20 cellular contexts compared by ENCODE assay signal in genomic region chr7:101846800-101847538, GRCh38. TPM values are rescaled to one million over a fixed set of nuclear protein-coding genes. Genes with fewer than 3 reads are reported as not detected.
DNase-seq lines count a peak whose midpoint lies in the region; ATAC-seq, FAIRE-seq and TF ChIP-seq lines count a peak whose summit lies in the region.
"Had no signal": no experiment of that assay in that cellular context is flagged by ENCODE, and none has a peak within 500 bp of the region (broad histone marks: within the 10 kb centered on the region; RNA-seq: fewer than 3 reads in every experiment).

No MANE protein-coding gene starts in this region.

- no peak for TF ChIP-seq EP300 in HepG2 (IDR thresholded peaks at IDR 0.05; ENCODE audit: low read depth in 2 of 2, low read length in 2 of 2)
- no peak for TF ChIP-seq EP300 in HepG2 (CRISPR knock-in tag; IDR thresholded peaks at IDR 0.05; ENCODE audit: borderline replicate concordance)

- ATAC-seq in HepG2, result no peak
- no peak for ATAC-seq in right lobe of liver
- ATAC-seq: CD8-positive, alpha-beta T cell; GM23338 had no signal

- WGBS in HepG2 (ENCODE audit: low lambda C conversion rate), result 98% methylated on average over 9 of the region's 11 CpGs
- WGBS in right lobe of liver (ENCODE audit: insufficient coverage, low coverage, low lambda C conversion rate, missing lambda C conversion rate), result 75% methylated on average over 5 of the region's 11 CpGs

- H3K9me3 Mint-ChIP-seq in chondrocyte (ENCODE audit: low read depth), result peaks cover 15% of the 10 kb centered on the region

- H3K4me3 ChIP-seq in HepG2 (replicated peaks in 1 of 3; ENCODE audit: insufficient read depth in 1 of 3, low read depth in 2 of 3, low read length in 3 of 3) (no peak overlapping the region), right lobe of liver (no peak overlapping the region)
- H3K4me3 ChIP-seq: BLaER1, GM23338 had no signal

- no TSS peak for BruUV-seq in HepG2 (replicated peaks; lab: Mats Ljungman, UMichigan)

- H3K27ac ChIP-seq in HepG2 (ENCODE audit: extremely low read length, insufficient read depth, low read length) (no peak overlapping the region), right lobe of liver (no peak overlapping the region)
- H3K27ac ChIP-seq: 22Rv1, BLaER1, HL-60 had no signal

- H3K27me3 Mint-ChIP-seq in chondrocyte (ENCODE audit: low read depth), result no peaks in the 10 kb centered on the region
- H3K27me3 Mint-ChIP-seq: IgD-negative memory B cell had no signal

- POLR2A ChIA-PET in HepG2 (lab: Yijun Ruan, JAX), result interaction anchor here (1.2 kb wide), 1 partner anchor 10 kb away, joined by 4 read pairs; no protein-coding TSS in a partner anchor

- peaks cover 12% of the 10 kb centered on the region for H3K36me3 Mint-ChIP-seq in chondrocyte (ENCODE audit: low read depth)

- no peak for TF ChIP-seq POLR2A in HepG2 (IDR thresholded peaks at IDR 0.05; ENCODE audit: insufficient read depth in 1 of 2, low read depth in 2 of 2, low read length in 2 of 2)
- TF ChIP-seq POLR2A in right lobe of liver (IDR thresholded peaks at IDR 0.05), result no peak

- no peaks in the 10 kb centered on the region; a peak in 1 of 5 replicates for H3K36me3 ChIP-seq in HepG2 (replicated peaks in 1 of 2; ENCODE audit: control insufficient read depth in 1 of 2, insufficient read depth in 2 of 2, low read length in 2 of 2)
- no peaks in the 10 kb centered on the region for H3K36me3 ChIP-seq in right lobe of liver

- TF ChIP-seq CTCF in HepG2 (CRISPR knock-in tag; IDR thresholded peaks at IDR 0.05), result no peak
- TF ChIP-seq CTCF in right lobe of liver (IDR thresholded peaks at IDR 0.05), result no peak
- TF ChIP-seq CTCF in chondrocyte (IDR thresholded peaks at IDR 0.05), result no peak

- H3K4me1 ChIP-seq in HepG2 (ENCODE audit: insufficient read depth, low read length) (no peaks in the 10 kb centered on the region), right lobe of liver (no peaks in the 10 kb centered on the region)

- H3K79me2 ChIP-seq in HepG2 (ENCODE audit: insufficient read depth, low read length), result peaks cover 93% of the 10 kb centered on the region

- no peak for FAIRE-seq in HepG2 (lab: Jason Lieb, UNC)
- FAIRE-seq: D721Med, H54, HTR-8/SVneo had no signal

- intact Hi-C loops in HepG2 (cut with micrococcal nuclease; ENCODE audit: unreplicated experiment) (no loop called here), right lobe of liver (cut with DNase I) (no loop called here), posterior vena cava (cut with DNase I) (no loop called here)

- no peak for TF ChIP-seq RAD21 in HepG2 (CRISPR knock-in tag; IDR thresholded peaks at IDR 0.05)

- H3K4me1 Mint-ChIP-seq in chondrocyte (ENCODE audit: low read depth), result peaks cover 10% of the 10 kb centered on the region

- H4K20me1 ChIP-seq in HepG2 (ENCODE audit: insufficient read depth, low read length), result peaks cover 8% of the 10 kb centered on the region; the same call in 1 of the 2 replicates

- no peak overlapping the region for H3K4me2 ChIP-seq in HepG2 (ENCODE audit: low read depth, low read length)
- H3K4me2 ChIP-seq: BLaER1, GM23338 had no signal

- H3K27me3 ChIP-seq in HepG2 (ENCODE audit: control insufficient read depth in 1 of 2, insufficient read depth in 2 of 2, low read length in 2 of 2) (no peaks in the 10 kb centered on the region), right lobe of liver (no peaks in the 10 kb centered on the region)
- H3K27me3 ChIP-seq: BLaER1 had no signal

- DNase-seq in HepG2 (ENCODE audit: low spot score), result no peak
- no peak for DNase-seq in right lobe of liver
- DNase-seq in chondrocyte (ENCODE audit: low spot score), result peak; percentile 33
- DNase-seq in posterior vena cava (ENCODE audit: low spot score), result peak; percentile 8
- no peak for DNase-seq in COLO668 (lab: John Stamatoyannopoulos, UW; ENCODE audit: unreplicated experiment)
- DNase-seq in HT-29 (ENCODE audit: low spot score), result no peak
- DNase-seq in NAMALWA (ENCODE audit: low spot score), result no peak
- DNase-seq: CD8-positive, alpha-beta T cell; COR-L47; GDM1; HCEC 1CT; KG1 had no signal

- in situ Hi-C loops in HepG2 (cut with HindIII; ENCODE audit: extremely low pct_ligation_motif_present, low pct_unique_long_range_greater_than_20kb), result no loop called here

- H3K9me3 ChIP-seq in HepG2 (ENCODE audit: low read length), result peaks cover 6% of the 10 kb centered on the region
- peaks cover 0 to 9% (median 0%) of the 10 kb centered on the region in 4 donors for H3K9me3 ChIP-seq in right lobe of liver

- H3K27ac Mint-ChIP-seq in chondrocyte (ENCODE audit: unreplicated experiment), result no peak overlapping the region
- H3K27ac Mint-ChIP-seq: CD8-positive, alpha-beta T cell; GM23338; IgD-negative memory B cell had no signal

- no peak overlapping the region for H2AFZ ChIP-seq in HepG2 (ENCODE audit: low read length)
- H2AFZ ChIP-seq: GM23338 had no signal

- no peak overlapping the region for H3K9ac ChIP-seq in HepG2 (ENCODE audit: insufficient read depth, low read depth, low read length)
- H3K9ac ChIP-seq: BLaER1 had no signal

- CTCF ChIA-PET in HepG2 (lab: Yijun Ruan, JAX; ENCODE audit: low intra/inter-chr PET ratio, low total read pairs), result no interaction called here

- no peak overlapping the region for H3K4me3 Mint-ChIP-seq in chondrocyte (ENCODE audit: unreplicated experiment)
- H3K4me3 Mint-ChIP-seq: CD8-positive, alpha-beta T cell; GM23338; IgD-negative memory B cell had no signal

TF ChIP-seq in HepG2, 621 proteins besides CTCF, POLR2A, EP300 and RAD21:
- TF ChIP-seq, protein P1, sequence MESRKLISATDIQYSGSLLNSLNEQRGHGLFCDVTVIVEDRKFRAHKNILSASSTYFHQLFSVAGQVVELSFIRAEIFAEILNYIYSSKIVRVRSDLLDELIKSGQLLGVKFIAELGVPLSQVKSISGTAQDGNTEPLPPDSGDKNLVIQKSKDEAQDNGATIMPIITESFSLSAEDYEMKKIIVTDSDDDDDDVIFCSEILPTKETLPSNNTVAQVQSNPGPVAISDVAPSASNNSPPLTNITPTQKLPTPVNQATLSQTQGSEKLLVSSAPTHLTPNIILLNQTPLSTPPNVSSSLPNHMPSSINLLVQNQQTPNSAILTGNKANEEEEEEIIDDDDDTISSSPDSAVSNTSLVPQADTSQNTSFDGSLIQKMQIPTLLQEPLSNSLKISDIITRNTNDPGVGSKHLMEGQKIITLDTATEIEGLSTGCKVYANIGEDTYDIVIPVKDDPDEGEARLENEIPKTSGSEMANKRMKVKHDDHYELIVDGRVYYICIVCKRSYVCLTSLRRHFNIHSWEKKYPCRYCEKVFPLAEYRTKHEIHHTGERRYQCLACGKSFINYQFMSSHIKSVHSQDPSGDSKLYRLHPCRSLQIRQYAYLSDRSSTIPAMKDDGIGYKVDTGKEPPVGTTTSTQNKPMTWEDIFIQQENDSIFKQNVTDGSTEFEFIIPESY (CRISPR knock-in tag; IDR thresholded peaks at IDR 0.05), result peak; percentile 69; the same call in 1 of the 2 replicates
- TF ChIP-seq ZFYVE20 (CRISPR knock-in tag; IDR thresholded peaks at IDR 0.05; ENCODE audit: borderline replicate concordance, low read depth) (no peak), WIZ (CRISPR knock-in tag; IDR thresholded peaks at IDR 0.05) (no peak), ZBTB3 (CRISPR knock-in tag; IDR thresholded peaks at IDR 0.05; ENCODE audit: borderline replicate concordance, low read depth) (no peak), RBM22 (optimal IDR thresholded peaks at IDR 0.05; ENCODE audit: low read length) (peak; percentile 24)
TF ChIP-seq in HepG2: peak in this region for 2.

RNA-seq across cellular contexts. Expression of gene CUX1, which starts 29.5 kb away (rescaled TPM):
- 13.7 and 21.7 TPM in 2 replicates for total RNA-seq in HepG2 (2016; rRNA removed; fragmentation: Illumina TruSeq; extraction: Trizol)
- total RNA-seq in HepG2 (2016; cell fraction: cytosol; rRNA removed; fragmentation: Illumina TruSeq; extraction: Trizol; ENCODE audit: low read depth), result 11.4 and 13.0 TPM in 2 replicates
- total RNA-seq in HepG2 (2016; cell fraction: insoluble cytoplasmic fraction; rRNA removed; fragmentation: Illumina TruSeq; extraction: Trizol), result 13.2 and 19.0 TPM in 2 replicates
- 12.9 and 17.8 TPM in 2 replicates for total RNA-seq in HepG2 (2016; cell fraction: membrane; rRNA removed; fragmentation: Illumina TruSeq; extraction: Trizol)
- total RNA-seq in HepG2 (2016; cell fraction: nucleus; rRNA removed; fragmentation: Illumina TruSeq; extraction: Trizol), result 34.3 and 34.4 TPM in 2 replicates
- polyA plus RNA-seq in HepG2 (2011; rRNA removed), result 14.9 and 17.8 TPM in 2 replicates
- polyA plus RNA-seq in HepG2 (2011; cell fraction: cytosol; rRNA removed), result 11.7 and 14.5 TPM in 2 replicates
- polyA plus RNA-seq in HepG2 (2011; cell fraction: nucleus; rRNA removed), result 19.5 and 20.4 TPM in 2 replicates
- 17.6 and 19.7 TPM in 2 replicates for polyA plus RNA-seq in HepG2 (2012)
- 7.4 and 8.5 TPM in 2 replicates for polyA plus RNA-seq in HepG2 (2016; cell fraction: cytosol; fragmentation: Illumina TruSeq; extraction: Trizol; ENCODE audit: low read depth)
- 16.3 and 20.7 TPM in 2 replicates for polyA plus RNA-seq in HepG2 (2016; cell fraction: insoluble cytoplasmic fraction; fragmentation: Illumina TruSeq; extraction: Trizol; ENCODE audit: low read depth)
- polyA plus RNA-seq in HepG2 (2016; cell fraction: membrane; fragmentation: Illumina TruSeq; extraction: Trizol; ENCODE audit: low read depth), result 17.8 and 18.3 TPM in 2 replicates
- polyA plus RNA-seq in HepG2 (2016; cell fraction: nucleus; fragmentation: Illumina TruSeq; extraction: Trizol; ENCODE audit: insufficient read depth, low read depth), result 20.0 and 22.4 TPM in 2 replicates
- polyA minus RNA-seq in HepG2 (2011; rRNA and poly(A)+ RNA removed; ENCODE audit: low replicate concordance), result 17.5 and 23.0 TPM in 2 replicates
- 9.6 and 10.6 TPM in 2 replicates for polyA minus RNA-seq in HepG2 (2011; cell fraction: cytosol; rRNA and poly(A)+ RNA removed)
- 65.1 and 68.5 TPM in 2 replicates for polyA minus RNA-seq in HepG2 (2011; cell fraction: nucleus; rRNA and poly(A)+ RNA removed)
- total RNA-seq in right lobe of liver, result 10 to 100 TPM; 34.3 to 53.1 (median 40.6) TPM
- total RNA-seq in chondrocyte, result 112 to 154 TPM (median 118 TPM) in 3 replicates
- total RNA-seq in posterior vena cava, result 100 to 1,000 TPM in 1 of 2 donors, 10 to 100 TPM in 1; 87.6 to 120 TPM
- 41.9 and 48.3 TPM in 2 replicates for total RNA-seq in HT-29 (2014; rRNA removed; shearing (Covaris generic))

Comparison
In these comparisons a context has a peak if more than half of its experiments do, and no peak if none do; other contexts are left out.
1. DNase-seq: peak in chondrocyte (single experiment) and posterior vena cava (single experiment); none in HepG2 (single experiment), right lobe of liver (0 of 3), COLO668 (single experiment), HT-29 (single experiment) and NAMALWA (single experiment).